In the genomic region with DNA sequence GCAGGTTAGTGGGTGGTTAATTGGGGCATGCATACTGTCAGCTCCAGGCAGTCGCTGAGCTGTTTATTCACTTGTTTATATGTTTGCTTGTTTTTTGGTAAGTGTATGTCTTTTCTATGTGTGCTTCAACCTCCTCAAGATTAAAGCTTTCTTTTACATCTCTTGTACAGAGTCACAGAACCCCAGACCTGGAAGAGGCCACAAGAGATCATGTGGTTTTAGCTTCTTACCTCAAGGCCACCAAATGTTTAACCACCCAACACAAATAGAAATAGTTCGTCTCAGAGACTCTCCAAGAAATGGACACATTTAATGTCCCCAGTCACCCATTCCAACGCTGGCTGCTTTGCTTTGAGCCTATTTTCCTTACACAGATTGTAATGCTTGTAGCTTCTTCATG, we compare ENCODE assay signal across 22 cellular contexts.
"Had no signal": no experiment of that assay in that cellular context is flagged by ENCODE, and none has a peak within 500 bp of the region (broad histone marks: within the 10 kb centered on the region; RNA-seq: fewer than 3 reads in every experiment).

No MANE protein-coding gene starts in this region.

- H3K27ac ChIP-seq: coronary artery, heart left ventricle, parathyroid adenoma, prostate gland, spleen, tibial artery, upper lobe of left lung, uterus had no signal

- H3K9me3 Mint-ChIP-seq: nephron; stimulated activated naive CD8-positive, alpha-beta T cell treated with anti-CD3 and anti-CD28 coated beads, Interleukin-15, Interleukin-2, amounts not matched to agents 100 ng/mL and 50 ng/mL, for 24 hours had no signal

- H3K4me3 ChIP-seq: coronary artery, heart left ventricle, mucosa of descending colon, prostate gland, spleen, tibial artery, upper lobe of left lung, uterus had no signal

- H3K4me3 Mint-ChIP-seq: nephron; stimulated activated memory B cell treated with anti-CD40 and anti-IgM and Interleukin-4, amounts not matched to agents 10 μg/mL and 1 μg/mL and 100 μg/mL, for 72 hours; stimulated activated naive CD8-positive, alpha-beta T cell treated with anti-CD3 and anti-CD28 coated beads, Interleukin-15, Interleukin-2, amounts not matched to agents 100 ng/mL and 50 ng/mL, for 24 hours had no signal

- FAIRE-seq: endometrium, frontal cortex had no signal

- H3K4me1 ChIP-seq: parathyroid adenoma, prostate gland, uterus had no signal

- ATAC-seq: esophagus mucosa; heart left ventricle; mucosa of descending colon; sciatic nerve; stimulated activated memory B cell treated with anti-CD40 and anti-IgM and Interleukin-4, amounts not matched to agents 10 μg/mL and 1 μg/mL and 100 μg/mL, for 72 hours had no signal

- H3K4me1 Mint-ChIP-seq: stimulated activated memory B cell treated with anti-CD40 and anti-IgM and Interleukin-4, amounts not matched to agents 10 μg/mL and 1 μg/mL and 100 μg/mL, for 72 hours had no signal

- H3K27me3 ChIP-seq: heart left ventricle, spleen, tibial artery, upper lobe of left lung, uterus had no signal

- H3K27me3 Mint-ChIP-seq: stimulated activated memory B cell treated with anti-CD40 and anti-IgM and Interleukin-4, amounts not matched to agents 10 μg/mL and 1 μg/mL and 100 μg/mL, for 72 hours had no signal

- H3K27ac Mint-ChIP-seq: nephron; stimulated activated memory B cell treated with anti-CD40 and anti-IgM and Interleukin-4, amounts not matched to agents 10 μg/mL and 1 μg/mL and 100 μg/mL, for 72 hours; stimulated activated naive CD8-positive, alpha-beta T cell treated with anti-CD3 and anti-CD28 coated beads, Interleukin-15, Interleukin-2, amounts not matched to agents 100 ng/mL and 50 ng/mL, for 24 hours had no signal

- H2AFZ ChIP-seq: parathyroid adenoma had no signal

- H3K9me3 ChIP-seq: heart left ventricle, mucosa of descending colon, prostate gland, spleen, tibial artery, upper lobe of left lung, uterus had no signal

- DNase-seq: effector memory CD4-positive, alpha-beta T cell; heart left ventricle; hippocampal formation; kidney glomerular epithelial cell; spleen; stimulated activated CD4-positive, alpha-beta T cell treated with anti-CD3 and anti-CD28 coated beads, Interleukin-15, amount 100 ng/mL, for 24 hours; stimulated activated CD4-positive, alpha-beta T cell treated with anti-CD3 and anti-CD28 coated beads, Interleukin-1b, Interleukin-23, amount 100 ng/mL, for 48 hours; stimulated activated CD4-positive, alpha-beta T cell treated with anti-CD3 and anti-CD28 coated beads, Interleukin-4, amount 100 ng/mL, for 24 hours; tibial artery; upper lobe of left lung; uterus had no signal

- H3K79me2 ChIP-seq: parathyroid adenoma had no signal

- H3K36me3 ChIP-seq: heart left ventricle, prostate gland, spleen, tibial artery, upper lobe of left lung, uterus had no signal

- H3K9ac ChIP-seq: parathyroid adenoma had no signal

- H3K36me3 Mint-ChIP-seq: stimulated activated memory B cell treated with anti-CD40 and anti-IgM and Interleukin-4, amounts not matched to agents 10 μg/mL and 1 μg/mL and 100 μg/mL, for 72 hours had no signal
